Comparison of ENCODE assay signal across 20 cellular contexts in the genomic region with DNA sequence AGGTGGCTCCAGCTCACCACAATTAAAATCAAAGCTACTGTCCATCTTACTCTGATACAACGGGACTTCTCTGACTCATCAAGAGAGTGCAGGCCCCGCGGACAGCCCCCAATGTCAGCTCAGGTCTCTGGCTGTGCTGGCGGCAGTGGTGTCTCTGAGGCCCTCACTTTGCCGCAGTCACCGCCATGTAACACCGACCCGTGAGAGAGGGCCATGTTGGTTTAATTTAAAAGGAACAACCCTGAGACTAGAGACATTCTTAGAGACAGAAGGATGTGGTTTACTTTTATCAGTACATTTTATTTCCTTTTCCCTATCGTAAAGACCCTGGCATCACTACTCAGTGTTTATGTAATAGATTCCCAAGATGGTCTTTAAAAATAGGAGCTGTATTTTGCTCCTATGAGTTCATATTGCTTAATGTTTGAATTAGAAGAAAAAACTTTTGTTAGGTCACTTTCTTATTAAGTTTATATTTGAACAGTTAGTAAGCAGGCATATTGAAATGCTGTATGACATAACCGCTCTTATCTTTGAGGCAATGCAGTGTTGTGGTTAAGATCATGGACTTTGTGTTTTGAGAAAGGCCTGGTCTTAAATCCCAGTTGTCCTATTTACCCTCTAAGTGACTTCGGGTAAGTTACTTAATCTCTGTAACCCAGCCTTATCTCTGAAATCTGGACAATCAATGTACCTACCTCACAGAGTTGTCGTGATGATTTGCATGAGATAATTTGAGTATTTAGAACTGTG. TPM values are rescaled to one million over a fixed set of nuclear protein-coding genes. Genes with fewer than 3 reads are reported as not detected.
DNase-seq lines count a peak whose midpoint lies in the region; ATAC-seq and TF ChIP-seq lines count a peak whose summit lies in the region.
"Had no signal": no experiment of that assay in that cellular context is flagged by ENCODE, and none has a peak within 500 bp of the region (broad histone marks: within the 10 kb centered on the region; RNA-seq: fewer than 3 reads in every experiment).

No MANE protein-coding gene starts in this region.

- H2BK5ac ChIP-seq in mesendoderm (ENCODE audit: low read length), result no peak overlapping the region

- no peaks in the 10 kb centered on the region for H3K79me2 ChIP-seq in osteoblast (ENCODE audit: insufficient read depth, low read length)
- no peaks in the 10 kb centered on the region for H3K79me2 ChIP-seq in mesendoderm (ENCODE audit: control insufficient read depth, insufficient read depth, low read length)

- H3K56ac ChIP-seq in mesendoderm (ENCODE audit: low read length), result no peak overlapping the region

- no peaks in the 10 kb centered on the region for H4K20me1 ChIP-seq in osteoblast (ENCODE audit: insufficient read depth, low read length)

- H4K5ac ChIP-seq in mesendoderm (ENCODE audit: low read length), result no peak overlapping the region

- no peak overlapping the region for H2AFZ ChIP-seq in osteoblast (ENCODE audit: low read length)

- no peak overlapping the region for H2BK120ac ChIP-seq in mesendoderm (ENCODE audit: low read depth, low read length)

- no peak for ATAC-seq in HG03135 (IDR thresholded peaks at IDR 0.05; ENCODE audit: unreplicated experiment)
- ATAC-seq: activated T-helper 17 cell treated with anti-CD3 and anti-CD28 coated beads, Interleukin-2, amount 50 U/mL, for 72 hours; HCT116; left colon; stimulated activated naive CD8-positive, alpha-beta T cell treated with anti-CD3 and anti-CD28 coated beads, Interleukin-15, Interleukin-2, amounts not matched to agents 100 U/mL and 50 U/mL, for 24 hours had no signal

- H3K18ac ChIP-seq in mesendoderm (ENCODE audit: low read length), result no peak overlapping the region

- H3K36me3 ChIP-seq in osteoblast (ENCODE audit: insufficient read depth, low read length) (no peaks in the 10 kb centered on the region), mesendoderm (ENCODE audit: control insufficient read depth, insufficient read depth, low read length) (no peaks in the 10 kb centered on the region)
- H3K36me3 ChIP-seq: transverse colon had no signal

- no peaks in the 10 kb centered on the region for H3K9me3 ChIP-seq in osteoblast (ENCODE audit: low read depth, low read length)
- H3K9me3 ChIP-seq: transverse colon had no signal

- no peak overlapping the region for H2BK15ac ChIP-seq in mesendoderm (replicated peaks; ENCODE audit: low read depth)

- H3K23ac ChIP-seq in mesendoderm (ENCODE audit: low read length), result no peak overlapping the region

- no peaks in the 10 kb centered on the region for H3K4me1 ChIP-seq in osteoblast (ENCODE audit: insufficient read depth, low read length)
- H3K4me1 ChIP-seq in mesendoderm (ENCODE audit: control insufficient read depth, low read depth, low read length), result no peaks in the 10 kb centered on the region

- H2AK5ac ChIP-seq in mesendoderm (ENCODE audit: low read length), result no peak overlapping the region

- H3K4me2 ChIP-seq in osteoblast (ENCODE audit: insufficient read depth, low read length) (no peak overlapping the region), mesendoderm (ENCODE audit: low read length) (no peak overlapping the region)

- peak; percentile 53 for DNase-seq in NCI-H146 (lab: John Stamatoyannopoulos, UW)
- no peak for DNase-seq in NCI-H146 treated with DMSO at 0.1 percent for 48 hours (lab: John Stamatoyannopoulos, UW; ENCODE audit: unreplicated experiment)
- DNase-seq in NB4 (ENCODE audit: low read depth), result peak; percentile 73
- peak; percentile 7 for DNase-seq in central memory CD4-positive, alpha-beta T cell
- DNase-seq in osteoblast (ENCODE audit: insufficient read length, low spot score, missing footprints), result peak; percentile 68
- DNase-seq in mesendoderm, result no peak
- DNase-seq in kidney glomerular epithelial cell (lab: John Stamatoyannopoulos, UW), result no peak
- DNase-seq: 8988T; DMS153; foreskin melanocyte; left colon; NCI-H1048; NCI-H2171; retina; stimulated activated naive CD8-positive, alpha-beta T cell treated with anti-CD3 and anti-CD28 coated beads, Interleukin-15, Interleukin-2, amounts not matched to agents 100 U/mL and 50 U/mL, for 24 hours; SW 1271; transverse colon had no signal

- H3K27ac ChIP-seq in osteoblast (ENCODE audit: low read depth, low read length) (no peak overlapping the region), mesendoderm (ENCODE audit: low read depth, low read length) (no peak overlapping the region)
- H3K27ac ChIP-seq: transverse colon had no signal

- no peaks in the 10 kb centered on the region for H3K79me1 ChIP-seq in mesendoderm (ENCODE audit: low read length)

- TF ChIP-seq CTCF in NB4 (IDR thresholded peaks at IDR 0.05; ENCODE audit: low read depth, low read length) (no peak), osteoblast (IDR thresholded peaks at IDR 0.05; ENCODE audit: extremely low read depth, low read depth, low read length) (no peak)

- H4K8ac ChIP-seq in mesendoderm (ENCODE audit: low read depth, low read length), result no peak overlapping the region

- TF ChIP-seq POLR2A in NB4 (IDR thresholded peaks at IDR 0.05; ENCODE audit: extremely low read depth, insufficient read length), result no peak

- no peaks in the 10 kb centered on the region for H3K27me3 ChIP-seq in osteoblast (ENCODE audit: insufficient read depth, low read length)
- H3K27me3 ChIP-seq in mesendoderm (ENCODE audit: insufficient read depth, low read length, poor library complexity), result no peaks in the 10 kb centered on the region
- H3K27me3 ChIP-seq: transverse colon had no signal

- H3K4me3 ChIP-seq in NB4 (ENCODE audit: low read depth, low read length) (no peak overlapping the region), osteoblast (ENCODE audit: insufficient read depth, low read length) (no peak overlapping the region), mesendoderm (ENCODE audit: low read length) (no peak overlapping the region)
- H3K4me3 ChIP-seq: transverse colon had no signal

- H3K4ac ChIP-seq in mesendoderm (ENCODE audit: low read depth, low read length), result no peak overlapping the region

- no peak overlapping the region for H3K9ac ChIP-seq in mesendoderm (ENCODE audit: low read length)

- no CpG with 5 or more reads among the region's 12 CpGs for WGBS in mesendoderm (ENCODE audit: extremely low coverage, insufficient coverage, low lambda C conversion rate)

RNA-seq across cellular contexts. Expression of gene DGKH, which starts 23.4 kb away (rescaled TPM):
- 8.7 and 11.8 TPM in 2 replicates for total RNA-seq in osteoblast
- 2.3 TPM for polyA plus RNA-seq in mesendoderm (2013, experiment 1 of 2)
- polyA plus RNA-seq in mesendoderm (2013, experiment 2 of 2), result 2.2 TPM

Comparison
In these comparisons a context has a peak if more than half of its experiments do, and no peak if none do; other contexts are left out.
1. DNase-seq: peak in NCI-H146 (single experiment), NB4 (single experiment), central memory CD4-positive, alpha-beta T cell (single experiment) and osteoblast (single experiment); none in NCI-H146 treated with DMSO at 0.1 percent for 48 hours (single experiment), mesendoderm (single experiment) and kidney glomerular epithelial cell (single experiment).